In the genomic region with DNA sequence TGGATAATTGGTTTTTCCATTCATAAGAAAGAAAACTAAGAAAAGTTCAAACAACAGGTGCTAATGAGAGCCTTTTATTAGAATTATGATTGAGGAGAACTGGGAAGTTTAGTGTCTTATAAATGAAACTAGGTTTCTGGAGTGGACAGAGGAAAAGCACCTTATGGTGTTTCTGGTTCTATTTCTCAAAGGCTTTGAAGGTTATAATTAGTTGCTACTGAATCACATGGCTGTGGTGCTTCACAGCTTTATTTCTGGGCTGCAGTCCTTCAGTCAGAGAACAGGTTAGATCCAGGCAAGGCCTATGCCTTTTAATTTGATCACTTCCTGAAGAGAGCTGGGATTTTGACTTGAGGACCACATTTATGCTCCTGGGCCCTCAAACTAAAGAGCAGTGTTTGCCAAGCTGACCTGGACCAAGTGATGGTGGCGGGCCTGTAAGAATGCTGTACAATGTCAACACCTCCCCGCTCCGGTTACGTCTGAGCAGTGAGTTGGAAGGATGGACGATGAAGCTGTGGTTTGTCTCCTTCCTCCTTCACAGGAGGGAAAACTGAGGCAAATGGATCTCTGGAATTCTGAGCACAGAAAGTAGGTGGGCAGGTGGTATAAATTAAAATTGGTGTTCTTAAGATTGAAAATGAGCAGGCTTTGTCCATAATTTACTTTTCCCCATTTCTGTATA, we compare ENCODE assay signal across 24 cellular contexts. TPM values are rescaled to one million over a fixed set of nuclear protein-coding genes. Genes with fewer than 3 reads are reported as not detected.
DNase-seq lines count a peak whose midpoint lies in the region; ATAC-seq and TF ChIP-seq lines count a peak whose summit lies in the region.
"Had no signal": no experiment of that assay in that cellular context is flagged by ENCODE, and none has a peak within 500 bp of the region (broad histone marks: within the 10 kb centered on the region; RNA-seq: fewer than 3 reads in every experiment).

No MANE protein-coding gene starts in this region.

- H3K4me3 Mint-ChIP-seq in neural progenitor cell, result peak overlapping the region; percentile 9
- H3K4me3 Mint-ChIP-seq: activated naive CD8-positive, alpha-beta T cell treated with anti-CD3 and anti-CD28 coated beads for 36 hours; memory B cell; naive thymus-derived CD8-positive, alpha-beta T cell had no signal

- peaks cover 63% of the 10 kb centered on the region for H3K9me3 Mint-ChIP-seq in neural progenitor cell
- H3K9me3 Mint-ChIP-seq: activated naive CD8-positive, alpha-beta T cell treated with anti-CD3 and anti-CD28 coated beads for 36 hours had no signal

- H3K4me3 ChIP-seq in heart left ventricle (peak overlapping the region in 4 of 12 donors; percentile 0 to 24 (median 4)), left ventricle myocardium inferior (peak overlapping the region; percentile 50), neural progenitor cell (no peak overlapping the region), tibial artery (no peak overlapping the region)
- H3K4me3 ChIP-seq: ascending aorta, HAP-1 had no signal

- peak overlapping the region; percentile 1 to 97 (median 94) for H3K27ac ChIP-seq in heart left ventricle
- peak overlapping the region; percentile 94 for H3K27ac ChIP-seq in left ventricle myocardium inferior (replicated peaks)
- H3K27ac ChIP-seq in neural progenitor cell, result no peak overlapping the region
- no peak overlapping the region for H3K27ac ChIP-seq in tibial artery
- H3K27ac ChIP-seq: ascending aorta had no signal

- H3K36me3 Mint-ChIP-seq in neural progenitor cell, result peaks cover 89% of the 10 kb centered on the region
- H3K36me3 Mint-ChIP-seq: activated naive CD8-positive, alpha-beta T cell treated with anti-CD3 and anti-CD28 coated beads for 36 hours; memory B cell; naive thymus-derived CD8-positive, alpha-beta T cell had no signal

- peaks cover 17% of the 10 kb centered on the region for H3F3A ChIP-seq in neural progenitor cell (ENCODE audit: low read depth)

- TF ChIP-seq CTCF in heart left ventricle (IDR thresholded peaks at IDR 0.05) (no peak), left ventricle myocardium inferior (IDR thresholded peaks at IDR 0.05; ENCODE audit: borderline replicate concordance) (no peak), neural progenitor cell (IDR thresholded peaks at IDR 0.05) (no peak), tibial artery (IDR thresholded peaks at IDR 0.05) (no peak)

- peaks cover 19% of the 10 kb centered on the region for H4K20me1 ChIP-seq in neural progenitor cell (ENCODE audit: low read depth)

- TF ChIP-seq POLR2A in heart left ventricle (IDR thresholded peaks at IDR 0.05), result no peak

- WGBS in heart left ventricle, 4 donors, result 57 to 75% (median 66%) methylated on average over 5 of the region's 5 CpGs

- DNase-seq in heart left ventricle, result peak in 1 of 5 donors; percentile 34
- no peak for DNase-seq in left cardiac atrium
- DNase-seq in left ventricle myocardium inferior, result no peak
- DNase-seq in neural progenitor cell (ENCODE audit: low spot score), result no peak
- no peak for DNase-seq in tibial artery
- DNase-seq in SW480 (ENCODE audit: low spot score), result no peak
- DNase-seq: activated CD4-positive, alpha-beta T cell treated with anti-CD3 and anti-CD28 coated beads, Interleukin-2, amount 50 U/mL, for 48 hours; activated CD4-positive, CD25-positive, alpha-beta regulatory T cell; activated CD8-positive, alpha-beta memory T cell treated with anti-CD3 and anti-CD28 coated beads, Interleukin-2, amount 50 U/mL, for 4 hours; activated naive CD8-positive, alpha-beta T cell treated with anti-CD3 and anti-CD28 coated beads for 36 hours; BE2C; cerebellar nuclear complex; naive thymus-derived CD8-positive, alpha-beta T cell; NCI-H1092 treated with DMSO at 0.1 percent for 48 hours; NCI-H1930; PC-3; SHP77 treated with DMSO at 0.1 percent for 48 hours; T1000 had no signal

- ATAC-seq in heart left ventricle, result peak in 3 of 4 donors; percentile 22 to 30 (median 25)
- no peak for ATAC-seq in left cardiac atrium
- no peak for ATAC-seq in HG03469 (IDR thresholded peaks at IDR 0.05; ENCODE audit: unreplicated experiment)
- no peak for ATAC-seq in HG02938 (IDR thresholded peaks at IDR 0.05; ENCODE audit: unreplicated experiment)
- ATAC-seq: naive thymus-derived CD8-positive, alpha-beta T cell; PC-3 had no signal

- H3K27me3 Mint-ChIP-seq in neural progenitor cell (ENCODE audit: insufficient read depth, low read depth), result no peaks in the 10 kb centered on the region
- H3K27me3 Mint-ChIP-seq: activated naive CD8-positive, alpha-beta T cell treated with anti-CD3 and anti-CD28 coated beads for 36 hours had no signal

- H3K9me3 ChIP-seq in heart left ventricle, result no peaks in the 10 kb centered on the region
- no peaks in the 10 kb centered on the region for H3K9me3 ChIP-seq in left ventricle myocardium inferior (replicated peaks)
- no peaks in the 10 kb centered on the region for H3K9me3 ChIP-seq in neural progenitor cell (ENCODE audit: low read depth)
- no peaks in the 10 kb centered on the region for H3K9me3 ChIP-seq in tibial artery
- H3K9me3 ChIP-seq: ascending aorta, BE2C, HAP-1 had no signal

- H3K27ac Mint-ChIP-seq in neural progenitor cell, result no peak overlapping the region
- H3K27ac Mint-ChIP-seq: activated naive CD8-positive, alpha-beta T cell treated with anti-CD3 and anti-CD28 coated beads for 36 hours; activated T-helper 2 cell treated with anti-CD3 and anti-CD28 coated beads, Interferon-gamma antibody, Interleukin-2, Interleukin-4, amounts not matched to agents 10 μg/mL and 5 μg/mL and 100 μg/mL, durations not matched to agents 14 hours and 24 hours and 36 hours; memory B cell; naive thymus-derived CD8-positive, alpha-beta T cell had no signal

- no peaks in the 10 kb centered on the region for H3K27me3 ChIP-seq in heart left ventricle
- no peaks in the 10 kb centered on the region for H3K27me3 ChIP-seq in left ventricle myocardium inferior (ENCODE audit: low read depth)
- no peaks in the 10 kb centered on the region for H3K27me3 ChIP-seq in neural progenitor cell
- H3K27me3 ChIP-seq in tibial artery, result no peaks in the 10 kb centered on the region
- H3K27me3 ChIP-seq: ascending aorta, BE2C had no signal

- no peak overlapping the region for H3K4me2 ChIP-seq in neural progenitor cell

- H3K4me1 ChIP-seq in heart left ventricle (peaks cover 0 to 73% (median 35%) of the 10 kb centered on the region in 12 donors), left ventricle myocardium inferior (peaks cover 75% of the 10 kb centered on the region), neural progenitor cell (peaks cover 21% of the 10 kb centered on the region), tibial artery (peaks cover 0 to 24% (median 7%) of the 10 kb centered on the region in 4 donors)
- H3K4me1 ChIP-seq: ascending aorta had no signal

- peaks cover 33% of the 10 kb centered on the region for H3K4me1 Mint-ChIP-seq in neural progenitor cell
- H3K4me1 Mint-ChIP-seq: memory B cell had no signal

- intact Hi-C loops in heart left ventricle (cut with DNase I) (loop anchor here in 1 of 10 donors (5.0 kb wide), 1 partner anchor 47 kb away; no protein-coding TSS in a partner anchor), left cardiac atrium (cut with DNase I) (no loop called here), left ventricle myocardium inferior (cut with micrococcal nuclease) (no loop called here), tibial artery (cut with DNase I; ENCODE audit: low total_unique reads) (no loop called here)

- no peak overlapping the region for H2AFZ ChIP-seq in neural progenitor cell (replicated peaks)

- H3K79me2 ChIP-seq in neural progenitor cell (ENCODE audit: low read depth), result peaks cover 100% of the 10 kb centered on the region

- H3K36me3 ChIP-seq in heart left ventricle (peaks cover 0 to 9% (median 6%) of the 10 kb centered on the region in 9 donors), left ventricle myocardium inferior (peaks cover 8% of the 10 kb centered on the region), neural progenitor cell (peaks cover 13% of the 10 kb centered on the region), tibial artery (peaks cover 0 to 5% (median under 1%) of the 10 kb centered on the region in 3 donors)

- no peak overlapping the region for H3K9ac ChIP-seq in neural progenitor cell

RNA-seq across cellular contexts. Expression of a gene that starts 56.0 kb away (rescaled TPM):
- total RNA-seq in heart left ventricle (10 to 100 TPM; 16.8 to 51.3 (median 31.5) TPM), left cardiac atrium (10 to 100 TPM; 18.6 to 29.3 TPM), left ventricle myocardium inferior (29.2 TPM), neural progenitor cell (ENCODE audit: low replicate concordance) (81.8 and 93.4 TPM in 2 replicates)
- 1 to 10 TPM; 5.3 to 8.3 TPM for polyA plus RNA-seq in heart left ventricle
- total RNA-seq: naive thymus-derived CD8-positive, alpha-beta T cell had no signal
- polyA plus RNA-seq: naive thymus-derived CD8-positive, alpha-beta T cell had no signal

Comparison
In these comparisons a context has a peak if more than half of its experiments do, and no peak if none do; other contexts are left out.
1. ATAC-seq: peak in heart left ventricle (3 of 4); none in left cardiac atrium (0 of 2), HG03469 (single experiment) and HG02938 (single experiment).
2. H3K27ac ChIP-seq: peak in heart left ventricle (12 of 12) and left ventricle myocardium inferior (single experiment); none in neural progenitor cell (single experiment) and tibial artery (0 of 2).